In genomic region chr2:178522950-178523595, GRCh38 we compare ENCODE assay signal across 1 cellular context.
A peak's percentile ranks its signal among the peaks of the same experiment; 100 is the strongest.
TF ChIP-seq lines count a peak whose summit lies in the region.

No MANE protein-coding gene starts in this region.

TF ChIP-seq in K562, 482 proteins besides CTCF, POLR2A, EP300 and RAD21 (continued from another document and continues in another):
- TF ChIP-seq ZFP36 (IDR thresholded peaks at IDR 0.05; ENCODE audit: low read depth, low read length, partially characterized antibody) (no peak), CSDE1 (IDR thresholded peaks at IDR 0.05) (no peak), PRPF4 (IDR thresholded peaks at IDR 0.05; ENCODE audit: insufficient read depth, low read depth, low read length, poor library complexity, severe bottlenecking) (no peak), ZNF347 (CRISPR knock-in tag; IDR thresholded peaks at IDR 0.05; ENCODE audit: low read depth) (no peak), CBX5 (IDR thresholded peaks at IDR 0.05; ENCODE audit: borderline replicate concordance, low read depth) (peak; percentile 90), ZNF140 (CRISPR knock-in tag; IDR thresholded peaks at IDR 0.05) (no peak), TAF1 (IDR thresholded peaks at IDR 0.05; ENCODE audit: control insufficient read depth, extremely low read depth, insufficient read depth, low read length, severe bottlenecking) (peak; percentile 96), SAP30 (IDR thresholded peaks at IDR 0.05; ENCODE audit: borderline replicate concordance, insufficient read depth, low read depth, low read length, poor library complexity, severe bottlenecking) (peak; percentile 76), ZNF507 (tag; conservative IDR thresholded peaks at IDR 0.05) (no peak), CHCHD3 (CRISPR knock-in tag; IDR thresholded peaks at IDR 0.05) (no peak), GTF2B (IDR thresholded peaks at IDR 0.05; ENCODE audit: extremely low read depth, insufficient read length) (no peak), ZBTB8A (IDR thresholded peaks at IDR 0.05; ENCODE audit: partially characterized antibody) (no peak), TEAD2 (tag; IDR thresholded peaks at IDR 0.05) (no peak), FOXJ2 (tag; IDR thresholded peaks at IDR 0.05) (no peak), ESRRB (CRISPR knock-in tag; IDR thresholded peaks at IDR 0.05; ENCODE audit: borderline replicate concordance) (no peak), BRD4 (IDR thresholded peaks at IDR 0.05) (no peak), ATF7 (IDR thresholded peaks at IDR 0.05) (peak; percentile 96), ZFP91 (CRISPR knock-in tag; IDR thresholded peaks at IDR 0.05) (no peak), RBM22 (IDR thresholded peaks at IDR 0.05; ENCODE audit: low read depth, low read length, poor library complexity, severe bottlenecking) (no peak), ZNF134 (CRISPR knock-in tag; conservative IDR thresholded peaks at IDR 0.05) (no peak), ETV1 (tag; conservative IDR thresholded peaks at IDR 0.05; ENCODE audit: low read depth) (peak; percentile 78), JUNB (CRISPR knock-in tag; conservative IDR thresholded peaks at IDR 0.05) (no peak), MBD2 (IDR thresholded peaks at IDR 0.05; ENCODE audit: borderline replicate concordance, low read depth) (peak; percentile 85), OTX1 (CRISPR knock-in tag; IDR thresholded peaks at IDR 0.05) (peak; percentile 63; the same call in 1 of the 2 replicates), ZNF699 (CRISPR knock-in tag; IDR thresholded peaks at IDR 0.05; ENCODE audit: insufficient replicate concordance) (no peak), SUPT5H (IDR thresholded peaks at IDR 0.05) (peak; percentile 95), EWSR1 (IDR thresholded peaks at IDR 0.05; ENCODE audit: borderline replicate concordance, low read depth, partially characterized antibody) (no peak), SRSF3 (IDR thresholded peaks at IDR 0.05; ENCODE audit: insufficient read depth, low read length) (no peak), E2F8 (IDR thresholded peaks at IDR 0.05; ENCODE audit: low read depth, partially characterized antibody) (peak; percentile 79), CAMTA2 (CRISPR knock-in tag; conservative IDR thresholded peaks at IDR 0.05) (no peak), MED1 (CRISPR knock-in tag; IDR thresholded peaks at IDR 0.05; ENCODE audit: borderline replicate concordance) (no peak), RREB1 (CRISPR knock-in tag; IDR thresholded peaks at IDR 0.05) (peak; percentile 85; the same call in 1 of the 2 replicates)
- TF ChIP-seq, protein P1, sequence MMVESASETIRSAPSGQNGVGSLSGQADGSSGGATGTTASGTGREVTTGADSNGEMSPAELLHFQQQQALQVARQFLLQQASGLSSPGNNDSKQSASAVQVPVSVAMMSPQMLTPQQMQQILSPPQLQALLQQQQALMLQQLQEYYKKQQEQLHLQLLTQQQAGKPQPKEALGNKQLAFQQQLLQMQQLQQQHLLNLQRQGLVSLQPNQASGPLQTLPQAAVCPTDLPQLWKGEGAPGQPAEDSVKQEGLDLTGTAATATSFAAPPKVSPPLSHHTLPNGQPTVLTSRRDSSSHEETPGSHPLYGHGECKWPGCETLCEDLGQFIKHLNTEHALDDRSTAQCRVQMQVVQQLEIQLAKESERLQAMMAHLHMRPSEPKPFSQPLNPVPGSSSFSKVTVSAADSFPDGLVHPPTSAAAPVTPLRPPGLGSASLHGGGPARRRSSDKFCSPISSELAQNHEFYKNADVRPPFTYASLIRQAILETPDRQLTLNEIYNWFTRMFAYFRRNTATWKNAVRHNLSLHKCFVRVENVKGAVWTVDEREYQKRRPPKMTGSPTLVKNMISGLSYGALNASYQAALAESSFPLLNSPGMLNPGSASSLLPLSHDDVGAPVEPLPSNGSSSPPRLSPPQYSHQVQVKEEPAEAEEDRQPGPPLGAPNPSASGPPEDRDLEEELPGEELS (CRISPR knock-in tag; IDR thresholded peaks at IDR 0.05; ENCODE audit: borderline replicate concordance): no peak
- TF ChIP-seq, protein P2, sequence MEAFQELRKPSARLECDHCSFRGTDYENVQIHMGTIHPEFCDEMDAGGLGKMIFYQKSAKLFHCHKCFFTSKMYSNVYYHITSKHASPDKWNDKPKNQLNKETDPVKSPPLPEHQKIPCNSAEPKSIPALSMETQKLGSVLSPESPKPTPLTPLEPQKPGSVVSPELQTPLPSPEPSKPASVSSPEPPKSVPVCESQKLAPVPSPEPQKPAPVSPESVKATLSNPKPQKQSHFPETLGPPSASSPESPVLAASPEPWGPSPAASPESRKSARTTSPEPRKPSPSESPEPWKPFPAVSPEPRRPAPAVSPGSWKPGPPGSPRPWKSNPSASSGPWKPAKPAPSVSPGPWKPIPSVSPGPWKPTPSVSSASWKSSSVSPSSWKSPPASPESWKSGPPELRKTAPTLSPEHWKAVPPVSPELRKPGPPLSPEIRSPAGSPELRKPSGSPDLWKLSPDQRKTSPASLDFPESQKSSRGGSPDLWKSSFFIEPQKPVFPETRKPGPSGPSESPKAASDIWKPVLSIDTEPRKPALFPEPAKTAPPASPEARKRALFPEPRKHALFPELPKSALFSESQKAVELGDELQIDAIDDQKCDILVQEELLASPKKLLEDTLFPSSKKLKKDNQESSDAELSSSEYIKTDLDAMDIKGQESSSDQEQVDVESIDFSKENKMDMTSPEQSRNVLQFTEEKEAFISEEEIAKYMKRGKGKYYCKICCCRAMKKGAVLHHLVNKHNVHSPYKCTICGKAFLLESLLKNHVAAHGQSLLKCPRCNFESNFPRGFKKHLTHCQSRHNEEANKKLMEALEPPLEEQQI (IDR thresholded peaks at IDR 0.05): peak; percentile 100
- TF ChIP-seq, protein P3, sequence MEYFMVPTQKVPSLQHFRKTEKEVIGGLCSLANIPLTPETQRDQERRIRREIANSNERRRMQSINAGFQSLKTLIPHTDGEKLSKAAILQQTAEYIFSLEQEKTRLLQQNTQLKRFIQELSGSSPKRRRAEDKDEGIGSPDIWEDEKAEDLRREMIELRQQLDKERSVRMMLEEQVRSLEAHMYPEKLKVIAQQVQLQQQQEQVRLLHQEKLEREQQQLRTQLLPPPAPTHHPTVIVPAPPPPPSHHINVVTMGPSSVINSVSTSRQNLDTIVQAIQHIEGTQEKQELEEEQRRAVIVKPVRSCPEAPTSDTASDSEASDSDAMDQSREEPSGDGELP (CRISPR knock-in tag; IDR thresholded peaks at IDR 0.05; ENCODE audit: borderline replicate concordance): peak; percentile 74; the same call in 1 of the 2 replicates
- TF ChIP-seq, protein P4, sequence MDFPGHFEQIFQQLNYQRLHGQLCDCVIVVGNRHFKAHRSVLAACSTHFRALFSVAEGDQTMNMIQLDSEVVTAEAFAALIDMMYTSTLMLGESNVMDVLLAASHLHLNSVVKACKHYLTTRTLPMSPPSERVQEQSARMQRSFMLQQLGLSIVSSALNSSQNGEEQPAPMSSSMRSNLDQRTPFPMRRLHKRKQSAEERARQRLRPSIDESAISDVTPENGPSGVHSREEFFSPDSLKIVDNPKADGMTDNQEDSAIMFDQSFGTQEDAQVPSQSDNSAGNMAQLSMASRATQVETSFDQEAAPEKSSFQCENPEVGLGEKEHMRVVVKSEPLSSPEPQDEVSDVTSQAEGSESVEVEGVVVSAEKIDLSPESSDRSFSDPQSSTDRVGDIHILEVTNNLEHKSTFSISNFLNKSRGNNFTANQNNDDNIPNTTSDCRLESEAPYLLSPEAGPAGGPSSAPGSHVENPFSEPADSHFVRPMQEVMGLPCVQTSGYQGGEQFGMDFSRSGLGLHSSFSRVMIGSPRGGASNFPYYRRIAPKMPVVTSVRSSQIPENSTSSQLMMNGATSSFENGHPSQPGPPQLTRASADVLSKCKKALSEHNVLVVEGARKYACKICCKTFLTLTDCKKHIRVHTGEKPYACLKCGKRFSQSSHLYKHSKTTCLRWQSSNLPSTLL (IDR thresholded peaks at IDR 0.05): no peak
- TF ChIP-seq, protein P5, sequence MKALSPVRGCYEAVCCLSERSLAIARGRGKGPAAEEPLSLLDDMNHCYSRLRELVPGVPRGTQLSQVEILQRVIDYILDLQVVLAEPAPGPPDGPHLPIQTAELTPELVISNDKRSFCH (CRISPR knock-in tag; IDR thresholded peaks at IDR 0.05): no peak
- TF ChIP-seq, protein P5 (tag; IDR thresholded peaks at IDR 0.05): no peak
- TF ChIP-seq, protein P6, sequence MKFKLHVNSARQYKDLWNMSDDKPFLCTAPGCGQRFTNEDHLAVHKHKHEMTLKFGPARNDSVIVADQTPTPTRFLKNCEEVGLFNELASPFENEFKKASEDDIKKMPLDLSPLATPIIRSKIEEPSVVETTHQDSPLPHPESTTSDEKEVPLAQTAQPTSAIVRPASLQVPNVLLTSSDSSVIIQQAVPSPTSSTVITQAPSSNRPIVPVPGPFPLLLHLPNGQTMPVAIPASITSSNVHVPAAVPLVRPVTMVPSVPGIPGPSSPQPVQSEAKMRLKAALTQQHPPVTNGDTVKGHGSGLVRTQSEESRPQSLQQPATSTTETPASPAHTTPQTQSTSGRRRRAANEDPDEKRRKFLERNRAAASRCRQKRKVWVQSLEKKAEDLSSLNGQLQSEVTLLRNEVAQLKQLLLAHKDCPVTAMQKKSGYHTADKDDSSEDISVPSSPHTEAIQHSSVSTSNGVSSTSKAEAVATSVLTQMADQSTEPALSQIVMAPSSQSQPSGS (CRISPR knock-in tag; IDR thresholded peaks at IDR 0.05): no peak
